Comparison of ENCODE assay signal across 8 cellular contexts in the genomic region with DNA sequence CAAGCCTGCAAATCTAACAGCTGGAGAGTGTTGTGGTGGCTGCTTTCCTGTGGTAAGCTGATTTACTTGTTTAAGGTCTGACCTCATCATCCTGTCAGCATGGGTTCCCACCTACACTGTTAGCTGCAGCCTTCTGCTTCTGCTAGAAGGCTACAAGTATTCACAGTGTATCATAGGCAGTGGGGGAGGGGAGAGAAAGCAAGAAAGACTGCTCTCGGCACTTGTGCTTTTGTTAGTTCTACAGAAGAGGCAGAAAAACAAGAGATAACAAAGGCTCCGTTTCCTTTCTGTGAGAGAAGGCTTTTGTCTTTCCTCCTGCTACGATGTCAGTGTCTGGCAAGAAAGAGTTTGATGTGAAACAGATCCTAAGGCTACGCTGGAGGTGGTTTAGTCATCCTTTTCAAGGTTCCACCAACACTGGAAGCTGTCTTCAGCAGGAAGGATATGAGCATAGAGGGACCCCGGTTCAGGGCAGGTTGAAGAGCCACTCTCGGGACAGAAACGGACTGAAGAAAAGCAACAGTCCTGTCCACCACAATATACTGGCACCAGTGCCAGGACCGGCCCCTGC. TPM values are rescaled to one million over a fixed set of nuclear protein-coding genes. Genes with fewer than 3 reads are reported as not detected.
DNase-seq lines count a peak whose midpoint lies in the region; ATAC-seq, FAIRE-seq and TF ChIP-seq lines count a peak whose summit lies in the region.

A gene with protein sequence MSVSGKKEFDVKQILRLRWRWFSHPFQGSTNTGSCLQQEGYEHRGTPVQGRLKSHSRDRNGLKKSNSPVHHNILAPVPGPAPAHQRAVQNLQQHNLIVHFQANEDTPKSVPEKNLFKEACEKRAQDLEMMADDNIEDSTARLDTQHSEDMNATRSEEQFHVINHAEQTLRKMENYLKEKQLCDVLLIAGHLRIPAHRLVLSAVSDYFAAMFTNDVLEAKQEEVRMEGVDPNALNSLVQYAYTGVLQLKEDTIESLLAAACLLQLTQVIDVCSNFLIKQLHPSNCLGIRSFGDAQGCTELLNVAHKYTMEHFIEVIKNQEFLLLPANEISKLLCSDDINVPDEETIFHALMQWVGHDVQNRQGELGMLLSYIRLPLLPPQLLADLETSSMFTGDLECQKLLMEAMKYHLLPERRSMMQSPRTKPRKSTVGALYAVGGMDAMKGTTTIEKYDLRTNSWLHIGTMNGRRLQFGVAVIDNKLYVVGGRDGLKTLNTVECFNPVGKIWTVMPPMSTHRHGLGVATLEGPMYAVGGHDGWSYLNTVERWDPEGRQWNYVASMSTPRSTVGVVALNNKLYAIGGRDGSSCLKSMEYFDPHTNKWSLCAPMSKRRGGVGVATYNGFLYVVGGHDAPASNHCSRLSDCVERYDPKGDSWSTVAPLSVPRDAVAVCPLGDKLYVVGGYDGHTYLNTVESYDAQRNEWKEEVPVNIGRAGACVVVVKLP (plus strand): TSS at position 232 of the 571 bp plus-strand sequence. CDS start 92 bp downstream, at position 324.

- H3K27me3 Mint-ChIP-seq in GM23338 (ENCODE audit: insufficient read depth, low read depth, poor library complexity) = peaks cover 2% of the 10 kb centered on the region

- intact Hi-C loops in ovary (cut with DNase I) = no loop called here

- H4K20me1 ChIP-seq in GM23338 (replicated peaks; ENCODE audit: insufficient read depth) = no peaks in the 10 kb centered on the region

- H3K4me1 ChIP-seq in GM23338 (ENCODE audit: insufficient read depth) (peaks cover 20% of the 10 kb centered on the region), ovary (ENCODE audit: insufficient read depth) (no peaks in the 10 kb centered on the region)

- FAIRE-seq in RCC 7860 (lab: Jason Lieb, UNC) = peak; percentile 90
- no peak for FAIRE-seq in frontal cortex (lab: Jason Lieb, UNC)

- TF ChIP-seq EP300 in ovary (IDR thresholded peaks at IDR 0.05) = no peak

- H3K36me3 Mint-ChIP-seq in GM23338 (ENCODE audit: low read depth) = no peaks in the 10 kb centered on the region

- peak within 1 kb of the TSS; percentile 97 for H3K27ac Mint-ChIP-seq in GM23338

- no peaks in the 10 kb centered on the region for H3K9me2 ChIP-seq in GM23338 (ENCODE audit: insufficient read depth)

- peaks cover 10% of the 10 kb centered on the region for H3K79me2 ChIP-seq in GM23338 (replicated peaks; ENCODE audit: insufficient read depth)

- no peaks in the 10 kb centered on the region for H3F3A ChIP-seq in GM23338 (replicated peaks; ENCODE audit: low read depth)

- H3K4me1 Mint-ChIP-seq in GM23338 = peaks cover 8% of the 10 kb centered on the region; the same call in 2 of the 3 replicates

- 13 to 25% (median 20%) methylated on average over 8 of the region's 8 CpGs for WGBS in ovary, 3 donors

- H3K36me3 ChIP-seq in GM23338 (ENCODE audit: insufficient read depth) = no peaks in the 10 kb centered on the region
- H3K36me3 ChIP-seq in ovary = no peaks in the 10 kb centered on the region

- peak within 1 kb of the TSS; percentile 90 for H3K4me3 Mint-ChIP-seq in GM23338

- H3K4me2 ChIP-seq in GM23338 = peak within 1 kb of the TSS; percentile 81

- no peaks in the 10 kb centered on the region for H3K9me3 Mint-ChIP-seq in GM23338

- H3K27me3 ChIP-seq in GM23338 (ENCODE audit: insufficient read depth) (no peaks in the 10 kb centered on the region), ovary (no peaks in the 10 kb centered on the region)

- no peak for TF ChIP-seq POLR2A in ovary (IDR thresholded peaks at IDR 0.05)

- H3K9me3 ChIP-seq in ovary = no peaks in the 10 kb centered on the region

- ATAC-seq in GM23338 (peak; percentile 98), HG02970 (IDR thresholded peaks at IDR 0.05; ENCODE audit: low FRiP score, unreplicated experiment) (no peak), GM18909 (IDR thresholded peaks at IDR 0.05; ENCODE audit: poor library complexity, unreplicated experiment) (no peak), HG02623 (IDR thresholded peaks at IDR 0.05; ENCODE audit: unreplicated experiment) (no peak)

- peak within 1 kb of the TSS; percentile 70 for H2AFZ ChIP-seq in GM23338

- peak; percentile 80 for DNase-seq in GM23338 (ENCODE audit: low spot score)
- DNase-seq in RCC 7860 (ENCODE audit: low spot score) = peak; percentile 79
- no peak for DNase-seq in frontal cortex (ENCODE audit: low spot score in 2 of 2)
- DNase-seq in ovary = peak; percentile 23 to 38 (median 26)
- no peak for DNase-seq in NCI-H2107 (lab: John Stamatoyannopoulos, UW)

- TF ChIP-seq CTCF in GM23338 (conservative IDR thresholded peaks at IDR 0.05; ENCODE audit: low read depth in 2 of 2) = no peak
- no peak for TF ChIP-seq CTCF in ovary (IDR thresholded peaks at IDR 0.05)

- peak within 1 kb of the TSS; percentile 90 for H3K27ac ChIP-seq in GM23338 (ENCODE audit: low read depth)
- peak within 1 kb of the TSS in 1 of 2 donors; percentile 64 for H3K27ac ChIP-seq in ovary

- peak within 1 kb of the TSS; percentile 67 for H3K4me3 ChIP-seq in GM23338
- H3K4me3 ChIP-seq in ovary = peak within 1 kb of the TSS; percentile 38

TF ChIP-seq in GM23338, 12 proteins besides CTCF, POLR2A, EP300 and RAD21:
- TF ChIP-seq ZNF331 (CRISPR knock-in tag; IDR thresholded peaks at IDR 0.05; ENCODE audit: low read depth) = no peak
- TF ChIP-seq, protein P1, sequence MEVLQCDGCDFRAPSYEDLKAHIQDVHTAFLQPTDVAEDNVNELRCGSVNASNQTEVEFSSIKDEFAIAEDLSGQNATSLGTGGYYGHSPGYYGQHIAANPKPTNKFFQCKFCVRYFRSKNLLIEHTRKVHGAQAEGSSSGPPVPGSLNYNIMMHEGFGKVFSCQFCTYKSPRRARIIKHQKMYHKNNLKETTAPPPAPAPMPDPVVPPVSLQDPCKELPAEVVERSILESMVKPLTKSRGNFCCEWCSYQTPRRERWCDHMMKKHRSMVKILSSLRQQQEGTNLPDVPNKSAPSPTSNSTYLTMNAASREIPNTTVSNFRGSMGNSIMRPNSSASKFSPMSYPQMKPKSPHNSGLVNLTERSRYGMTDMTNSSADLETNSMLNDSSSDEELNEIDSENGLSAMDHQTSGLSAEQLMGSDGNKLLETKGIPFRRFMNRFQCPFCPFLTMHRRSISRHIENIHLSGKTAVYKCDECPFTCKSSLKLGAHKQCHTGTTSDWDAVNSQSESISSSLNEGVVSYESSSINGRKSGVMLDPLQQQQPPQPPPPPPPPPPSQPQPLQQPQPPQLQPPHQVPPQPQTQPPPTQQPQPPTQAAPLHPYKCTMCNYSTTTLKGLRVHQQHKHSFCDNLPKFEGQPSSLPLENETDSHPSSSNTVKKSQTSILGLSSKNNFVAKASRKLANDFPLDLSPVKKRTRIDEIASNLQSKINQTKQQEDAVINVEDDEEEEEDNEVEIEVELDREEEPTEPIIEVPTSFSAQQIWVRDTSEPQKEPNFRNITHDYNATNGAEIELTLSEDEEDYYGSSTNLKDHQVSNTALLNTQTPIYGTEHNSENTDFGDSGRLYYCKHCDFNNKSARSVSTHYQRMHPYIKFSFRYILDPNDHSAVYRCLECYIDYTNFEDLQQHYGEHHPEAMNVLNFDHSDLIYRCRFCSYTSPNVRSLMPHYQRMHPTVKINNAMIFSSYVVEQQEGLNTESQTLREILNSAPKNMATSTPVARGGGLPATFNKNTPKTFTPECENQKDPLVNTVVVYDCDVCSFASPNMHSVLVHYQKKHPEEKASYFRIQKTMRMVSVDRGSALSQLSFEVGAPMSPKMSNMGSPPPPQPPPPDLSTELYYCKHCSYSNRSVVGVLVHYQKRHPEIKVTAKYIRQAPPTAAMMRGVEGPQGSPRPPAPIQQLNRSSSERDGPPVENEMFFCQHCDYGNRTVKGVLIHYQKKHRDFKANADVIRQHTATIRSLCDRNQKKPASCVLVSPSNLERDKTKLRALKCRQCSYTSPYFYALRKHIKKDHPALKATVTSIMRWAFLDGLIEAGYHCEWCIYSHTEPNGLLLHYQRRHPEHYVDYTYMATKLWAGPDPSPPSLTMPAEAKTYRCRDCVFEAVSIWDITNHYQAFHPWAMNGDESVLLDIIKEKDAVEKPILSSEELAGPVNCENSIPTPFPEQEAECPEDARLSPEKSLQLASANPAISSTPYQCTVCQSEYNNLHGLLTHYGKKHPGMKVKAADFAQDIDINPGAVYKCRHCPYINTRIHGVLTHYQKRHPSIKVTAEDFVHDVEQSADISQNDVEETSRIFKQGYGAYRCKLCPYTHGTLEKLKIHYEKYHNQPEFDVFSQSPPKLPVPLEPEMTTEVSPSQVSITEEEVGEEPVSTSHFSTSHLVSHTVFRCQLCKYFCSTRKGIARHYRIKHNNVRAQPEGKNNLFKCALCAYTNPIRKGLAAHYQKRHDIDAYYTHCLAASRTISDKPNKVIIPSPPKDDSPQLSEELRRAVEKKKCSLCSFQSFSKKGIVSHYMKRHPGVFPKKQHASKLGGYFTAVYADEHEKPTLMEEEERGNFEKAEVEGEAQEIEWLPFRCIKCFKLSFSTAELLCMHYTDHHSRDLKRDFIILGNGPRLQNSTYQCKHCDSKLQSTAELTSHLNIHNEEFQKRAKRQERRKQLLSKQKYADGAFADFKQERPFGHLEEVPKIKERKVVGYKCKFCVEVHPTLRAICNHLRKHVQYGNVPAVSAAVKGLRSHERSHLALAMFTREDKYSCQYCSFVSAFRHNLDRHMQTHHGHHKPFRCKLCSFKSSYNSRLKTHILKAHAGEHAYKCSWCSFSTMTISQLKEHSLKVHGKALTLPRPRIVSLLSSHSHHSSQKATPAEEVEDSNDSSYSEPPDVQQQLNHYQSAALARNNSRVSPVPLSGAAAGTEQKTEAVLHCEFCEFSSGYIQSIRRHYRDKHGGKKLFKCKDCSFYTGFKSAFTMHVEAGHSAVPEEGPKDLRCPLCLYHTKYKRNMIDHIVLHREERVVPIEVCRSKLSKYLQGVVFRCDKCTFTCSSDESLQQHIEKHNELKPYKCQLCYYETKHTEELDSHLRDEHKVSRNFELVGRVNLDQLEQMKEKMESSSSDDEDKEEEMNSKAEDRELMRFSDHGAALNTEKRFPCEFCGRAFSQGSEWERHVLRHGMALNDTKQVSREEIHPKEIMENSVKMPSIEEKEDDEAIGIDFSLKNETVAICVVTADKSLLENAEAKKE (CRISPR knock-in tag; IDR thresholded peaks at IDR 0.05) = peak; percentile 54; the same call in 1 of the 2 replicates
- peak; percentile 73 for TF ChIP-seq CREB1 (CRISPR knock-in tag; IDR thresholded peaks at IDR 0.05; ENCODE audit: low read depth)
- 0 out of 2 replicates have a peak, but pooled peaks have one; percentile 11 for TF ChIP-seq ZNF114 (CRISPR knock-in tag; IDR thresholded peaks at IDR 0.05)

RNA-seq across cellular contexts. Expression of the gene that starts here (rescaled TPM):
- total RNA-seq in GM23338 (2014; rRNA removed; shearing (Covaris generic)) = 6.2 and 7.7 TPM in 2 replicates
- polyA plus RNA-seq in GM23338 (2016; fragmentation: Nextera tagmentation; extraction: Ambion mirVana) (1.8 and 2.0 TPM in 2 replicates), ovary (10 to 100 TPM in 1 of 2 donors, 1 to 10 TPM in 1; 4.7 to 38.9 TPM)
- total RNA-seq in frontal cortex (31.4 TPM), ovary (10 to 100 TPM in 5 of 7 donors, 1 to 10 TPM in 2; 3.9 to 24.0 (median 12.9) TPM)

Comparison
In these comparisons a context has a peak if more than half of its experiments do, and no peak if none do; other contexts are left out.
1. DNase-seq: peak in GM23338 (single experiment), RCC 7860 (single experiment) and ovary (5 of 5); none in frontal cortex (0 of 2) and NCI-H2107 (single experiment).